8 cellular contexts compared by ENCODE assay signal in genomic region chr11:129331871-129332274, GRCh38. TPM values are rescaled to one million over a fixed set of nuclear protein-coding genes. Genes with fewer than 3 reads are reported as not detected.
DNase-seq lines count a peak whose midpoint lies in the region; ATAC-seq and TF ChIP-seq lines count a peak whose summit lies in the region.

No MANE protein-coding gene starts in this region.

- no peak overlapping the region for H2BK15ac ChIP-seq in H9 (ENCODE audit: low read depth, low read length)

- H3K27me3 ChIP-seq in H9 (ENCODE audit: insufficient read depth, low read length) (no peaks in the 10 kb centered on the region), upper lobe of right lung (no peaks in the 10 kb centered on the region)

- H4K91ac ChIP-seq in H9 (ENCODE audit: insufficient read length, low read depth, low read length), result no peak overlapping the region

- H3K27ac Mint-ChIP-seq in H9, result no peak overlapping the region

- H3K4me3 Mint-ChIP-seq in H9, result no peak overlapping the region

- no peaks in the 10 kb centered on the region for H3K36me3 Mint-ChIP-seq in H9 (ENCODE audit: insufficient read depth in 1 of 3, low read depth in 3 of 3)

- no peak overlapping the region for H2BK5ac ChIP-seq in H9 (ENCODE audit: insufficient read length, low read length)

- H3K23me2 ChIP-seq in H9 (ENCODE audit: insufficient read length, low read depth, low read length, poor library complexity, severe bottlenecking), result no peaks in the 10 kb centered on the region

- H3K36me3 ChIP-seq in upper lobe of right lung, result no peaks in the 10 kb centered on the region

- no CpG with 5 or more reads among the region's 11 CpGs for WGBS in H9 (ENCODE audit: extremely low coverage, insufficient read length, low lambda C conversion rate)

- H3K4me1 Mint-ChIP-seq in H9, result peaks cover 3 to 6% of the 10 kb centered on the region in 2 experiments; a peak in 2 of 4 replicates

- H3K9ac ChIP-seq in H9 (ENCODE audit: extremely low read depth, insufficient read length, low read length), result no peak overlapping the region

- H4K20me1 ChIP-seq in H9 (ENCODE audit: control insufficient read depth, insufficient read depth, insufficient read length), result no peaks in the 10 kb centered on the region

- no peak overlapping the region for H2BK120ac ChIP-seq in H9 (ENCODE audit: low read depth, low read length, poor library complexity, severe bottlenecking)

- H3K4me2 ChIP-seq in H9 (ENCODE audit: insufficient read depth, insufficient read length, low read length), result no peak overlapping the region

- H3K56ac ChIP-seq in H9 (ENCODE audit: insufficient read length, low read depth, low read length), result no peak overlapping the region

- H3K27ac ChIP-seq in H9 (ENCODE audit: insufficient read length, low read depth, low read length), result no peak overlapping the region
- H3K27ac ChIP-seq in upper lobe of right lung, result no peak overlapping the region

- H3K4me1 ChIP-seq in H9 (ENCODE audit: insufficient read depth, low read length), result no peaks in the 10 kb centered on the region
- H3K4me1 ChIP-seq in upper lobe of right lung, result no peaks in the 10 kb centered on the region

- intact Hi-C loops in Right ventricle myocardium inferior (cut with DNase I), result loop anchor here (5.0 to 10.0 kb wide), 3 partner anchors 55 to 447 kb away; no protein-coding TSS in a partner anchor
- intact Hi-C loops in posterior cingulate gyrus (cut with DNase I), result loop anchor here (1.0 kb wide), 2 partner anchors 102 to 215 kb away; no protein-coding TSS in a partner anchor
- intact Hi-C loops in upper lobe of right lung (cut with DNase I), result no loop called here

- H2BK12ac ChIP-seq in H9 (ENCODE audit: insufficient read length, low read depth, low read length), result no peak overlapping the region

- H4K5ac ChIP-seq in H9 (ENCODE audit: insufficient read length, low read depth, low read length), result no peak overlapping the region

- H2AK5ac ChIP-seq in H9 (ENCODE audit: insufficient read length, low read length), result no peak overlapping the region

- H3K4me3 ChIP-seq in upper lobe of right lung, result no peak overlapping the region

- no peaks in the 10 kb centered on the region for H3K9me3 Mint-ChIP-seq in H9

- peak; percentile 91 for TF ChIP-seq CTCF in H9 (conservative IDR thresholded peaks at IDR 0.05)
- TF ChIP-seq CTCF in upper lobe of right lung (IDR thresholded peaks at IDR 0.05), result peak; percentile 90

- H3K9me3 ChIP-seq in H9 (ENCODE audit: control insufficient read depth, low read depth, low read length) (no peaks in the 10 kb centered on the region), upper lobe of right lung (no peaks in the 10 kb centered on the region)

- H3T11ph ChIP-seq in H9 (ENCODE audit: low read length), result no peak overlapping the region

- no peak overlapping the region for H2BK20ac ChIP-seq in H9 (ENCODE audit: low read depth, low read length, poor library complexity, severe bottlenecking)

- H3K79me2 ChIP-seq in H9 (ENCODE audit: insufficient read depth, low read length), result no peaks in the 10 kb centered on the region

- no peak overlapping the region for H3K14ac ChIP-seq in H9 (ENCODE audit: insufficient read depth, low read length)

- peak; percentile 77 for DNase-seq in EH (ENCODE audit: low read depth)
- peak; percentile 87 for DNase-seq in H9
- DNase-seq in MV-4-11 (lab: John Stamatoyannopoulos, UW), result peak; percentile 59
- peak; percentile 64 for DNase-seq in SK-N-DZ (ENCODE audit: low spot score)
- DNase-seq in activated naive CD4-positive, alpha-beta T cell treated with anti-CD3 and anti-CD28 coated beads, Interleukin-2, amount 50 U/mL, for 16 hours, result peak; percentile 66
- peak; percentile 89 for DNase-seq in Right ventricle myocardium inferior (ENCODE audit: missing footprints)
- peak; percentile 69 to 97 (median 87) for DNase-seq in posterior cingulate gyrus
- peak; percentile 90 for DNase-seq in upper lobe of right lung

- ATAC-seq in Right ventricle myocardium inferior, result peak; percentile 92
- peak; percentile 99 for ATAC-seq in upper lobe of right lung

- H4K8ac ChIP-seq in H9 (replicated peaks; ENCODE audit: insufficient read length, low read depth, low read length), result no peak overlapping the region

- H3K4ac ChIP-seq in H9 (ENCODE audit: low read depth, low read length), result no peak overlapping the region

- H3K23ac ChIP-seq in H9 (ENCODE audit: insufficient read length, low read depth, low read length), result no peak overlapping the region

- no peaks in the 10 kb centered on the region for H3K79me1 ChIP-seq in H9 (ENCODE audit: insufficient read depth, low read depth, low read length, poor library complexity, severe bottlenecking)

- H3K18ac ChIP-seq in H9 (ENCODE audit: insufficient read length, low read depth, low read length), result no peak overlapping the region

- H2AFZ ChIP-seq in H9 (ENCODE audit: low read length), result no peak overlapping the region

- H3K27me3 Mint-ChIP-seq in H9 (ENCODE audit: low read depth), result no peaks in the 10 kb centered on the region; the same call in 1 of the 2 replicates

RNA-seq across cellular contexts. Expression of gene BARX2, which starts 43.8 kb away (rescaled TPM):
- not detected in 2 replicates for total RNA-seq in H9 (2021)
- not detected in 2 replicates for polyA plus RNA-seq in SK-N-DZ (2014; cell fraction: cytosol; rRNA removed)
- not detected in 2 replicates for polyA plus RNA-seq in SK-N-DZ (2014; cell fraction: nucleus; rRNA removed)
- not detected for total RNA-seq in Right ventricle myocardium inferior
- not detected for total RNA-seq in upper lobe of right lung
